Comparison of ENCODE assay signal across 2 cellular contexts in genomic region chr9:116632990-116633441, GRCh38.
TF ChIP-seq lines count a peak whose summit lies in the region.

No MANE protein-coding gene starts in this region.

TF ChIP-seq in IMR-90, 13 proteins besides CTCF, POLR2A, EP300 and RAD21:
- TF ChIP-seq CEBPB (IDR thresholded peaks at IDR 0.05; ENCODE audit: low read depth, low read length) (0 out of 2 replicates have a peak, but pooled peaks have one; percentile 6), BHLHE40 (IDR thresholded peaks at IDR 0.05; ENCODE audit: low read depth, low read length) (no peak)
TF ChIP-seq in IMR-90: peak in this region for 1.

TF ChIP-seq in K562, 482 proteins besides CTCF, POLR2A, EP300 and RAD21:
- TF ChIP-seq FOXP4 (CRISPR knock-in tag; IDR thresholded peaks at IDR 0.05; ENCODE audit: borderline replicate concordance) (no peak), MCM7 (IDR thresholded peaks at IDR 0.05) (no peak), ZFX (CRISPR knock-in tag; IDR thresholded peaks at IDR 0.05) (no peak), MCM5 (IDR thresholded peaks at IDR 0.05; ENCODE audit: low read depth) (no peak), ATF3 (IDR thresholded peaks at IDR 0.05) (peak; percentile 9; the same call in 1 of the 2 replicates), ATF3 (CRISPR knock-in tag; conservative IDR thresholded peaks at IDR 0.05) (no peak), PURB (CRISPR knock-in tag; IDR thresholded peaks at IDR 0.05; ENCODE audit: low read depth) (no peak), TAF7 (tag; IDR thresholded peaks at IDR 0.05) (no peak), ZNF79 (CRISPR knock-in tag; IDR thresholded peaks at IDR 0.05; ENCODE audit: low read depth) (no peak), MCM3 (IDR thresholded peaks at IDR 0.05) (no peak), ZBTB2 (IDR thresholded peaks at IDR 0.05) (no peak), MEIS2 (IDR thresholded peaks at IDR 0.05; ENCODE audit: partially characterized antibody) (peak; percentile 45), COPS2 (conservative IDR thresholded peaks at IDR 0.05) (no peak), JUND (IDR thresholded peaks at IDR 0.05; ENCODE audit: borderline replicate concordance, low read depth, low read length) (0 out of 2 replicates have a peak, but pooled peaks have one; percentile 11), JUND (tag; IDR thresholded peaks at IDR 0.05; ENCODE audit: borderline replicate concordance, low read depth, low read length) (no peak), FOSL1 (tag; conservative IDR thresholded peaks at IDR 0.05) (peak; percentile 67), ESRRA (IDR thresholded peaks at IDR 0.05; ENCODE audit: borderline replicate concordance, low read depth) (peak; percentile 61; the same call in 1 of the 2 replicates), MBD1 (CRISPR knock-in tag; IDR thresholded peaks at IDR 0.05) (no peak), STAG1 (CRISPR knock-in tag; IDR thresholded peaks at IDR 0.05; ENCODE audit: borderline replicate concordance) (no peak), RNF219 (CRISPR knock-in tag; IDR thresholded peaks at IDR 0.05) (no peak), CREB3 (tag; conservative IDR thresholded peaks at IDR 0.05; ENCODE audit: low read depth) (no peak), NR0B1 (IDR thresholded peaks at IDR 0.05; ENCODE audit: partially characterized antibody) (no peak), PBX2 (CRISPR knock-in tag; IDR thresholded peaks at IDR 0.05; ENCODE audit: low read depth) (no peak), PBX2 (tag; conservative IDR thresholded peaks at IDR 0.05; ENCODE audit: low read depth) (peak; percentile 63), JUN (IDR thresholded peaks at IDR 0.05; ENCODE audit: borderline replicate concordance, low read depth, low read length) (no peak), JUN (CRISPR knock-in tag; IDR thresholded peaks at IDR 0.05; ENCODE audit: borderline replicate concordance) (no peak)
